11 cellular contexts compared by ENCODE assay signal in genomic region chr1:178052650-178053461, GRCh38. TPM values are rescaled to one million over a fixed set of nuclear protein-coding genes. Genes with fewer than 3 reads are reported as not detected.
DNase-seq lines count a peak whose midpoint lies in the region; ATAC-seq and TF ChIP-seq lines count a peak whose summit lies in the region.
"Had no signal": no experiment of that assay in that cellular context is flagged by ENCODE, and none has a peak within 500 bp of the region (broad histone marks: within the 10 kb centered on the region; RNA-seq: fewer than 3 reads in every experiment).

No MANE protein-coding gene starts in this region.

- H4K5ac ChIP-seq in mesendoderm (ENCODE audit: low read length): no peak overlapping the region

- H3K27ac ChIP-seq in A673 (ENCODE audit: low read depth, low read length, poor library complexity, severe bottlenecking) (peak overlapping the region; percentile 64), colonic mucosa (peak overlapping the region; percentile 58), mesendoderm (ENCODE audit: low read depth, low read length) (no peak overlapping the region)
- H3K27ac ChIP-seq: cardiac muscle cell had no signal

- H3K4me3 ChIP-seq in A673 (ENCODE audit: low read depth, low read length, poor library complexity, severe bottlenecking) (peak overlapping the region; percentile 18), colonic mucosa (no peak overlapping the region), mesendoderm (ENCODE audit: low read length) (no peak overlapping the region)
- H3K4me3 ChIP-seq: cardiac muscle cell, K562 had no signal

- H3K79me2 ChIP-seq in mesendoderm (ENCODE audit: control insufficient read depth, insufficient read depth, low read length): no peaks in the 10 kb centered on the region

- no peaks in the 10 kb centered on the region for H3K79me1 ChIP-seq in mesendoderm (ENCODE audit: low read length)

- H4K8ac ChIP-seq in mesendoderm (ENCODE audit: low read depth, low read length): no peak overlapping the region

- TF ChIP-seq RAD21 in Ishikawa (IDR thresholded peaks at IDR 0.05; ENCODE audit: low read depth): no peak

- H2AK5ac ChIP-seq in mesendoderm (ENCODE audit: low read length): no peak overlapping the region

- no peak overlapping the region for H2BK15ac ChIP-seq in mesendoderm (replicated peaks; ENCODE audit: low read depth)

- no peak for TF ChIP-seq EP300 in Ishikawa (IDR thresholded peaks at IDR 0.05; ENCODE audit: borderline replicate concordance)

- no peak overlapping the region for H2BK120ac ChIP-seq in mesendoderm (ENCODE audit: low read depth, low read length)

- POLR2A ChIA-PET in A673 (lab: Charles Lee; ENCODE audit: low non-redundant PET): interaction anchor here (0.6 kb wide), 1 partner anchor 40 kb away, joined by 9 read pairs; no protein-coding TSS in a partner anchor

- no peak for ATAC-seq in GM19467 (IDR thresholded peaks at IDR 0.05; ENCODE audit: unreplicated experiment)
- ATAC-seq in HG03439 (IDR thresholded peaks at IDR 0.05; ENCODE audit: unreplicated experiment): no peak
- no peak for ATAC-seq in HG03045 (IDR thresholded peaks at IDR 0.05; ENCODE audit: unreplicated experiment)
- ATAC-seq: K562 had no signal

- no CpG with 5 or more reads among the region's 10 CpGs for WGBS in mesendoderm (ENCODE audit: extremely low coverage, insufficient coverage, low lambda C conversion rate)

- no peak overlapping the region for H2BK5ac ChIP-seq in mesendoderm (ENCODE audit: low read length)

- peak overlapping the region; percentile 61 for H3K18ac ChIP-seq in mesendoderm (ENCODE audit: low read length)

- H3K23ac ChIP-seq in mesendoderm (ENCODE audit: low read length): no peak overlapping the region

- H3K36me3 ChIP-seq in A673 (ENCODE audit: insufficient read depth, low read length, poor library complexity, severe bottlenecking) (no peaks in the 10 kb centered on the region), colonic mucosa (no peaks in the 10 kb centered on the region), mesendoderm (ENCODE audit: control insufficient read depth, insufficient read depth, low read length) (no peaks in the 10 kb centered on the region)
- H3K36me3 ChIP-seq: cardiac muscle cell had no signal

- peaks cover 48% of the 10 kb centered on the region for H3K4me1 ChIP-seq in A673 (ENCODE audit: insufficient read depth, low read length, poor library complexity, severe bottlenecking)
- peaks cover 8% of the 10 kb centered on the region for H3K4me1 ChIP-seq in colonic mucosa
- H3K4me1 ChIP-seq in mesendoderm (ENCODE audit: control insufficient read depth, low read depth, low read length): peaks cover 17% of the 10 kb centered on the region

- BruUV-seq in A673 (replicated peaks; lab: Mats Ljungman, UMichigan): no TSS peak

- H3K9me3 ChIP-seq in A673 (ENCODE audit: low read depth, low read length, poor library complexity, severe bottlenecking): no peaks in the 10 kb centered on the region
- no peaks in the 10 kb centered on the region for H3K9me3 ChIP-seq in colonic mucosa

- H3K27me3 ChIP-seq in A673 (replicated peaks; ENCODE audit: insufficient read depth, low read depth, low read length, poor library complexity): no peaks in the 10 kb centered on the region
- H3K27me3 ChIP-seq in colonic mucosa: no peaks in the 10 kb centered on the region
- H3K27me3 ChIP-seq in mesendoderm (ENCODE audit: insufficient read depth, low read length, poor library complexity): no peaks in the 10 kb centered on the region
- H3K27me3 ChIP-seq: cardiac muscle cell had no signal

- no peak overlapping the region for H3K4me2 ChIP-seq in mesendoderm (ENCODE audit: low read length)

- intact Hi-C loops in A673 (cut with micrococcal nuclease; ENCODE audit: unreplicated experiment): no loop called here
- intact Hi-C loops in colonic mucosa (cut with DNase I): no loop called here

- H3K56ac ChIP-seq in mesendoderm (ENCODE audit: low read length): peak overlapping the region; percentile 30

- TF ChIP-seq CTCF in A673 (conservative IDR thresholded peaks at IDR 0.05; ENCODE audit: low read depth, low read length) (no peak), colonic mucosa (IDR thresholded peaks at IDR 0.05) (no peak)

- peak; percentile 74 for DNase-seq in A673 (ENCODE audit: low spot score)
- peak; percentile 63 for DNase-seq in colonic mucosa
- no peak for DNase-seq in mesendoderm
- no peak for DNase-seq in midbrain (lab: John Stamatoyannopoulos, UW)
- DNase-seq: activated CD4-positive, alpha-beta memory T cell treated with anti-CD3 and anti-CD28 coated beads, Interleukin-2, amount 10 ng/mL, durations not matched to agents 7 days and 5 days had no signal

- no peak overlapping the region for H3K4ac ChIP-seq in mesendoderm (ENCODE audit: low read depth, low read length)

- H3K9ac ChIP-seq in colonic mucosa (ENCODE audit: low read depth in 2 of 2, low read length in 2 of 2): peak overlapping the region in 1 of 2 donors; percentile 43
- peak overlapping the region; percentile 11 for H3K9ac ChIP-seq in mesendoderm (ENCODE audit: low read length)

- CTCF ChIA-PET in A673 (lab: Charles Lee): interaction anchor here (0.6 to 0.8 kb wide), 3 partner anchors 21 to 234 kb away, joined by 5 to 7 read pairs (median 6); no protein-coding TSS in a partner anchor

TF ChIP-seq in Ishikawa, 13 proteins besides CTCF, POLR2A, EP300 and RAD21:
- no peak for TF ChIP-seq CEBPB (IDR thresholded peaks at IDR 0.05)
- TF ChIP-seq EGR1 (IDR thresholded peaks at IDR 0.05): no peak
- TF ChIP-seq, protein P1, sequence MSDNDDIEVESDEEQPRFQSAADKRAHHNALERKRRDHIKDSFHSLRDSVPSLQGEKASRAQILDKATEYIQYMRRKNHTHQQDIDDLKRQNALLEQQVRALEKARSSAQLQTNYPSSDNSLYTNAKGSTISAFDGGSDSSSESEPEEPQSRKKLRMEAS (IDR thresholded peaks at IDR 0.05): peak; percentile 29; the same call in 1 of the 2 replicates
- peak; percentile 38; the same call in 1 of the 2 replicates for TF ChIP-seq TEAD4 (IDR thresholded peaks at IDR 0.05)
- no peak for TF ChIP-seq USF1 (IDR thresholded peaks at IDR 0.05)
- TF ChIP-seq ZBTB7A (IDR thresholded peaks at IDR 0.05; ENCODE audit: low read depth): no peak
- TF ChIP-seq FOXM1 (IDR thresholded peaks at IDR 0.05; ENCODE audit: borderline replicate concordance, low read depth): no peak
- TF ChIP-seq CREB1 (IDR thresholded peaks at IDR 0.05; ENCODE audit: low read depth): no peak
- TF ChIP-seq TCF12 (IDR thresholded peaks at IDR 0.05; ENCODE audit: low read depth): peak; percentile 29; the same call in 1 of the 2 replicates
- no peak for TF ChIP-seq NFIC (IDR thresholded peaks at IDR 0.05)

RNA-seq across cellular contexts. Expression of gene RASAL2, which starts 41.0 kb away (rescaled TPM):
- total RNA-seq in A673 (2021) (8.2 and 8.3 TPM in 2 replicates), colonic mucosa (10 to 100 TPM in 1 of 2 donors, 1 to 10 TPM in 1; 9.7 to 11.8 TPM)
- 16.0 TPM for polyA plus RNA-seq in mesendoderm (2013, experiment 1 of 2)
- polyA plus RNA-seq in mesendoderm (2013, experiment 2 of 2): 16.9 TPM
- total RNA-seq: activated CD4-positive, alpha-beta memory T cell treated with anti-CD3 and anti-CD28 coated beads, Interleukin-2, amount 10 ng/mL, durations not matched to agents 7 days and 5 days had no signal

Comparison
In these comparisons a context has a peak if more than half of its experiments do, and no peak if none do; other contexts are left out.
1. DNase-seq: peak in A673 (single experiment) and colonic mucosa (single experiment); none in mesendoderm (single experiment) and midbrain (single experiment).